In genomic region chr6:165940366-165940765, GRCh38 we compare ENCODE assay signal across 6 cellular contexts.
"Had no signal": no experiment of that assay in that cellular context is flagged by ENCODE, and none has a peak within 500 bp of the region (broad histone marks: within the 10 kb centered on the region; RNA-seq: fewer than 3 reads in every experiment).

No MANE protein-coding gene starts in this region.

- H3K9ac ChIP-seq: GM23248 had no signal

- DNase-seq: GM23248, H9, HCEC 1CT, IMR-90, KG1 had no signal

- H2AFZ ChIP-seq: GM23248 had no signal

- H3K27ac ChIP-seq: GM23248 had no signal

- H3K4me3 ChIP-seq: GM23248, K562 had no signal

- H3K4me3 Mint-ChIP-seq: H9 had no signal

- ATAC-seq: K562 had no signal
